Comparison of ENCODE assay signal across 25 cellular contexts in the genomic region with DNA sequence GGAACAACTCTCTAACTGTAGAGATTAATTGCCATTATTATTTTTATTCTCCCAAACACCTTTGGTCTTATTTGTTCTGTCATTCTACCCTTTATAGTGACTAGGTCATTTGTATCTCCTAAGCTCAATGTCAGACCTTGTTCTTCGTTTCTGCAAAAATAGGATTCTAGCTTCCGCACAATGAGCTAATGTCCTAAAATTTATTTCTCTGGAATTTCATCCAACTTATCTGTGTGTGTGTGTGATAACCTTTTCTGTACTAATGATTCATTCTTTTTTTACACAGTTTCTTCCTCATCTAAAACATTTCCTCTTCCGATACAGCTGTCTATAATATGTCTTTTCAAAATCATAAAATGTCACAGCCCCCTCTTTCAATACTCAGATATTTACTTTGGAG.
DNase-seq lines count a peak whose midpoint lies in the region; ATAC-seq, FAIRE-seq and TF ChIP-seq lines count a peak whose summit lies in the region.
"Had no signal": no experiment of that assay in that cellular context is flagged by ENCODE, and none has a peak within 500 bp of the region (broad histone marks: within the 10 kb centered on the region; RNA-seq: fewer than 3 reads in every experiment).

No MANE protein-coding gene starts in this region.

- WGBS in GM12878 (ENCODE audit: insufficient coverage, insufficient replicate concordance, low lambda C conversion rate, missing lambda C conversion rate) = 64% methylated on average over 3 of the region's 3 CpGs

- H3K4me1 ChIP-seq in ascending aorta = no peaks in the 10 kb centered on the region
- no peaks in the 10 kb centered on the region for H3K4me1 ChIP-seq in GM12878 (ENCODE audit: control insufficient read depth, insufficient read depth, low read length)
- H3K4me1 ChIP-seq: BE2C, BLaER1 had no signal

- CTCF ChIA-PET in GM12878 (lab: Yijun Ruan, JAX) = no interaction called here

- H3K27me3 ChIP-seq in ascending aorta = no peaks in the 10 kb centered on the region
- H3K27me3 ChIP-seq in GM12878 (replicated peaks in 1 of 2; ENCODE audit: control insufficient read depth in 2 of 2, insufficient read depth in 2 of 2, low read length in 1 of 2) = no peaks in the 10 kb centered on the region; a peak in 1 of 4 replicates
- H3K27me3 ChIP-seq: BE2C, BLaER1 had no signal

- FAIRE-seq in GM12878 (lab: Jason Lieb, UNC) = no peak
- FAIRE-seq: A204.1, GM12891, GM18507 had no signal

- no peak for TF ChIP-seq RAD21 in GM12878 (IDR thresholded peaks at IDR 0.05; ENCODE audit: insufficient read depth, low read depth, low read length)

- no peak overlapping the region for H2AFZ ChIP-seq in GM12878 (ENCODE audit: control insufficient read depth, low read depth, low read length)

- ATAC-seq in GM12878 (no peak), GM18498 (IDR thresholded peaks at IDR 0.05; ENCODE audit: unreplicated experiment) (no peak)
- ATAC-seq in activated naive CD4-positive, alpha-beta T cell treated with anti-CD3 and anti-CD28 coated beads, Interleukin-2, amount 50 U/mL, for 72 hours = no peak

- H3K36me3 ChIP-seq in ascending aorta = no peaks in the 10 kb centered on the region
- no peaks in the 10 kb centered on the region for H3K36me3 ChIP-seq in GM12878 (ENCODE audit: control insufficient read depth in 2 of 2, insufficient read depth in 2 of 2, low read length in 1 of 2)
- H3K36me3 ChIP-seq: BE2C, BLaER1 had no signal

- peaks cover 7 to 16% of the 10 kb centered on the region in 2 donors for H3K9me3 Mint-ChIP-seq in activated naive CD4-positive, alpha-beta T cell treated with anti-CD3 and anti-CD28 coated beads, Interleukin-2, amount 50 U/mL, for 72 hours

- SMC1A ChIA-PET in GM12878 (lab: Charles Lee; ENCODE audit: uncharacterized antibody, unreplicated experiment) = no interaction called here

- H3K9me3 ChIP-seq in ascending aorta (no peaks in the 10 kb centered on the region), GM12878 (replicated peaks; ENCODE audit: control insufficient read depth, insufficient read depth, low read length) (no peaks in the 10 kb centered on the region)
- H3K9me3 ChIP-seq: BE2C, BLaER1 had no signal

- no peak overlapping the region for H3K4me2 ChIP-seq in GM12878 (ENCODE audit: control insufficient read depth, insufficient read depth)
- H3K4me2 ChIP-seq: BLaER1 had no signal

- POLR2A ChIA-PET in GM12878 (lab: Charles Lee) = no interaction called here

- H4K20me1 ChIP-seq in GM12878 (ENCODE audit: control insufficient read depth, insufficient read depth) = no peaks in the 10 kb centered on the region
- H4K20me1 ChIP-seq: BLaER1 had no signal

- peaks cover 0 to 14% of the 10 kb centered on the region in 2 donors for H3K36me3 Mint-ChIP-seq in activated naive CD4-positive, alpha-beta T cell treated with anti-CD3 and anti-CD28 coated beads, Interleukin-2, amount 50 U/mL, for 72 hours
- H3K36me3 Mint-ChIP-seq: CD14-positive monocyte; CD4-positive, alpha-beta memory T cell; CD4-positive, CD25-positive, alpha-beta regulatory T cell; CD8-positive, alpha-beta memory T cell had no signal

- H3K79me2 ChIP-seq in GM12878 (ENCODE audit: control insufficient read depth, insufficient read depth, low read length) = no peaks in the 10 kb centered on the region

- H3K9ac ChIP-seq in GM12878 (ENCODE audit: control insufficient read depth, insufficient read depth, low read length) = no peak overlapping the region
- H3K9ac ChIP-seq: BLaER1 had no signal

- TF ChIP-seq CTCF in ascending aorta (IDR thresholded peaks at IDR 0.05) (no peak), GM12878 (IDR thresholded peaks at IDR 0.05 in 2 of 3, conservative IDR thresholded peaks at IDR 0.05 in 1 of 3; ENCODE audit: control insufficient read depth in 2 of 3, extremely low read depth in 1 of 3, insufficient read depth in 1 of 3, low read depth in 3 of 3, low read length in 3 of 3) (no peak), fibroblast of the aortic adventitia (IDR thresholded peaks at IDR 0.05; ENCODE audit: insufficient read depth, low read length) (no peak)

- BruUV-seq in GM12878 (replicated peaks; lab: Mats Ljungman, UMichigan) = no TSS peak

- H3K27ac ChIP-seq in ascending aorta = peak overlapping the region; percentile 9 to 71
- no peak overlapping the region for H3K27ac ChIP-seq in GM12878 (ENCODE audit: control insufficient read depth, insufficient read depth)
- H3K27ac ChIP-seq: BLaER1 had no signal

- RAD21 ChIA-PET in GM12878 (lab: Charles Lee; ENCODE audit: unreplicated experiment) = no interaction called here

- DNase-seq in ascending aorta (ENCODE audit: low spot score in 2 of 2) = no peak
- no peak for DNase-seq in GM12878 (ENCODE audit: low read depth, low spot score)
- peak; percentile 15 for DNase-seq in fibroblast of the aortic adventitia (ENCODE audit: low read depth)
- no peak for DNase-seq in activated naive CD4-positive, alpha-beta T cell treated with anti-CD3 and anti-CD28 coated beads, Interleukin-2, amount 50 U/mL, for 72 hours (ENCODE audit: low spot score in 2 of 2)
- DNase-seq: 8988T; ACHN; BE2C; C1 segment of cervical spinal cord; CD4-positive, alpha-beta memory T cell; CD4-positive, CD25-positive, alpha-beta regulatory T cell; CD8-positive, alpha-beta memory T cell; COR-L47; DMS 273 treated with DMSO at 0.1 percent for 48 hours; DMS153; DMS53; DMS79; DND-41; EL; GDM1 had no signal

- no peak for TF ChIP-seq POLR2A in GM12878 (IDR thresholded peaks at IDR 0.05; ENCODE audit: low read depth, low read length)

- H3K27ac Mint-ChIP-seq in activated naive CD4-positive, alpha-beta T cell treated with anti-CD3 and anti-CD28 coated beads, Interleukin-2, amount 50 U/mL, for 72 hours = no peak overlapping the region
- H3K27ac Mint-ChIP-seq: CD14-positive monocyte; CD4-positive, alpha-beta memory T cell; CD4-positive, CD25-positive, alpha-beta regulatory T cell; CD8-positive, alpha-beta memory T cell had no signal

- intact Hi-C loops in ascending aorta (cut with DNase I) = loop anchor here (5.0 kb wide), 1 partner anchor 37 kb away; no protein-coding TSS in a partner anchor
- intact Hi-C loops in GM12878 (cut with micrococcal nuclease; ENCODE audit: unreplicated experiment) = no loop called here

- no peak for TF ChIP-seq EP300 in GM12878 (IDR thresholded peaks at IDR 0.05; ENCODE audit: borderline replicate concordance in 1 of 2, control insufficient read depth in 1 of 2, low read depth in 2 of 2, low read length in 2 of 2)

- in situ Hi-C loops in GM12878 (cut with MboI) = no loop called here

- H3K4me3 ChIP-seq in ascending aorta = no peak overlapping the region
- H3K4me3 ChIP-seq in GM12878 = no peak overlapping the region
- no peak overlapping the region for H3K4me3 ChIP-seq in fibroblast of the aortic adventitia (ENCODE audit: low read depth, low read length)
- H3K4me3 ChIP-seq: BLaER1 had no signal

TF ChIP-seq in GM12878, 131 proteins besides CTCF, POLR2A, EP300 and RAD21:
- TF ChIP-seq TCF7 (IDR thresholded peaks at IDR 0.05; ENCODE audit: borderline replicate concordance) = no peak
- TF ChIP-seq NFXL1 (IDR thresholded peaks at IDR 0.05; ENCODE audit: borderline replicate concordance) = peak; percentile 6; the same call in 1 of the 2 replicates
- TF ChIP-seq, protein P1, sequence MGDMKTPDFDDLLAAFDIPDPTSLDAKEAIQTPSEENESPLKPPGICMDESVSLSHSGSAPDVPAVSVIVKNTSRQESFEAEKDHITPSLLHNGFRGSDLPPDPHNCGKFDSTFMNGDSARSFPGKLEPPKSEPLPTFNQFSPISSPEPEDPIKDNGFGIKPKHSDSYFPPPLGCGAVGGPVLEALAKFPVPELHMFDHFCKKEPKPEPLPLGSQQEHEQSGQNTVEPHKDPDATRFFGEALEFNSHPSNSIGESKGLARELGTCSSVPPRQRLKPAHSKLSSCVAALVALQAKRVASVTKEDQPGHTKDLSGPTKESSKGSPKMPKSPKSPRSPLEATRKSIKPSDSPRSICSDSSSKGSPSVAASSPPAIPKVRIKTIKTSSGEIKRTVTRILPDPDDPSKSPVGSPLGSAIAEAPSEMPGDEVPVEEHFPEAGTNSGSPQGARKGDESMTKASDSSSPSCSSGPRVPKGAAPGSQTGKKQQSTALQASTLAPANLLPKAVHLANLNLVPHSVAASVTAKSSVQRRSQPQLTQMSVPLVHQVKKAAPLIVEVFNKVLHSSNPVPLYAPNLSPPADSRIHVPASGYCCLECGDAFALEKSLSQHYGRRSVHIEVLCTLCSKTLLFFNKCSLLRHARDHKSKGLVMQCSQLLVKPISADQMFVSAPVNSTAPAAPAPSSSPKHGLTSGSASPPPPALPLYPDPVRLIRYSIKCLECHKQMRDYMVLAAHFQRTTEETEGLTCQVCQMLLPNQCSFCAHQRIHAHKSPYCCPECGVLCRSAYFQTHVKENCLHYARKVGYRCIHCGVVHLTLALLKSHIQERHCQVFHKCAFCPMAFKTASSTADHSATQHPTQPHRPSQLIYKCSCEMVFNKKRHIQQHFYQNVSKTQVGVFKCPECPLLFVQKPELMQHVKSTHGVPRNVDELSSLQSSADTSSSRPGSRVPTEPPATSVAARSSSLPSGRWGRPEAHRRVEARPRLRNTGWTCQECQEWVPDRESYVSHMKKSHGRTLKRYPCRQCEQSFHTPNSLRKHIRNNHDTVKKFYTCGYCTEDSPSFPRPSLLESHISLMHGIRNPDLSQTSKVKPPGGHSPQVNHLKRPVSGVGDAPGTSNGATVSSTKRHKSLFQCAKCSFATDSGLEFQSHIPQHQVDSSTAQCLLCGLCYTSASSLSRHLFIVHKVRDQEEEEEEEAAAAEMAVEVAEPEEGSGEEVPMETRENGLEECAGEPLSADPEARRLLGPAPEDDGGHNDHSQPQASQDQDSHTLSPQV (IDR thresholded peaks at IDR 0.05) = no peak
